11 cellular contexts compared by ENCODE assay signal in the genomic region with DNA sequence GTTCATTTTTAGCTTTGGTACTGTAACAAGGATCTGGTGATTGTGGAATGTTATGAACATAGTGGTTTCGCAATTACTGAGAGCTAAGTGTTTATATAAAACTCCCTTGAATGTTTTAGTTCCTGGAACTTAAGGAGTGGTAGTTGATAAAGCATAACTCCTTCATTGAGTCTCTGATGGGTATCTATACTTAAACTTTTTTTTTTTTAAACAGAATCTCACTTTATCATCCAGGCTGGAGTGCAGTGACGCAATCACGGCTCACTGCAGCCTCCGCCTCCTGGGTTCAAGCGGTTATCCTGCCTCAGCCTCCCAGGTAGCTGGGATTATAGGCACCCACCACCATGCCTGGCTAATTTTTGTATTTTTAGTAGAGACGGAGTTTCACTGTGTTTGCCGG. TPM values are rescaled to one million over a fixed set of nuclear protein-coding genes. Genes with fewer than 3 reads are reported as not detected.
DNase-seq lines count a peak whose midpoint lies in the region; ATAC-seq and TF ChIP-seq lines count a peak whose summit lies in the region.
"Had no signal": no experiment of that assay in that cellular context is flagged by ENCODE, and none has a peak within 500 bp of the region (broad histone marks: within the 10 kb centered on the region; RNA-seq: fewer than 3 reads in every experiment).

No MANE protein-coding gene starts in this region.

- H3K27ac ChIP-seq in right cardiac atrium (ENCODE audit: low read length), result no peak overlapping the region
- H3K27ac ChIP-seq in transverse colon, result peak overlapping the region; percentile 54 to 74 (median 60)
- H3K27ac ChIP-seq: 22Rv1 had no signal

- no peak for TF ChIP-seq CTCF in astrocyte of the cerebellum (IDR thresholded peaks at IDR 0.05; ENCODE audit: low read depth, low read length, missing control alignments)
- TF ChIP-seq CTCF in transverse colon (IDR thresholded peaks at IDR 0.05), result no peak

- no peak overlapping the region for H3K27ac Mint-ChIP-seq in activated T-helper 1 cell treated with anti-CD3 and anti-CD28 coated beads, Interleukin-12 subunit alpha, Interleukin-12 subunit beta, Interleukin-2, Interleukin-4 antibody, amounts not matched to agents 30 ng/mL and 10 ng/mL and 1 ng/mL, durations not matched to agents 14 hours and 24 hours and 36 hours
- H3K27ac Mint-ChIP-seq: dendritic cell treated with granulocyte-macrophage colony-stimulating factor and Interleukin-4, amounts not matched to agents 40 ng/mL and 50 ng/mL, for 4 days had no signal

- H3K4me1 ChIP-seq in right cardiac atrium (ENCODE audit: control insufficient read depth, insufficient read depth, low read length), result no peaks in the 10 kb centered on the region
- H3K4me1 ChIP-seq in transverse colon, result peaks cover 0 to 16% (median 8%) of the 10 kb centered on the region in 4 donors

- no peaks in the 10 kb centered on the region for H3K9me3 ChIP-seq in right cardiac atrium (ENCODE audit: control insufficient read depth, low read length)
- H3K9me3 ChIP-seq in transverse colon, result no peaks in the 10 kb centered on the region

- WGBS in right cardiac atrium, result 81% methylated on average over 7 of the region's 7 CpGs
- 69 to 71% methylated on average over 6 to 7 of the region's 7 CpGs for WGBS in transverse colon (ENCODE audit: low coverage in 1 of 2), 2 donors

- no peak overlapping the region for H3K4me3 ChIP-seq in astrocyte of the cerebellum (ENCODE audit: low read depth, low read length)
- no peak overlapping the region for H3K4me3 ChIP-seq in right cardiac atrium (ENCODE audit: low read length)
- H3K4me3 ChIP-seq in transverse colon, result no peak overlapping the region

- intact Hi-C loops in right cardiac atrium (cut with DNase I), result no loop called here
- intact Hi-C loops in transverse colon (cut with DNase I; ENCODE audit: low total_unique reads), result no loop called here
- intact Hi-C loops in activated T-helper 1 cell treated with anti-CD3 and anti-CD28 coated beads, Interleukin-12 subunit alpha, Interleukin-12 subunit beta, Interleukin-2, Interleukin-4 antibody, amounts not matched to agents 30 ng/mL and 10 ng/mL and 1 ng/mL, durations not matched to agents 14 hours and 24 hours and 36 hours (cut with micrococcal nuclease), result no loop called here

- peaks cover 0 to 23% (median 7%) of the 10 kb centered on the region in 4 donors for H3K36me3 ChIP-seq in transverse colon

- no peaks in the 10 kb centered on the region for H3K9me3 Mint-ChIP-seq in activated T-helper 1 cell treated with anti-CD3 and anti-CD28 coated beads, Interleukin-12 subunit alpha, Interleukin-12 subunit beta, Interleukin-2, Interleukin-4 antibody, amounts not matched to agents 30 ng/mL and 10 ng/mL and 1 ng/mL, durations not matched to agents 14 hours and 24 hours and 36 hours
- H3K9me3 Mint-ChIP-seq: dendritic cell treated with granulocyte-macrophage colony-stimulating factor and Interleukin-4, amounts not matched to agents 40 ng/mL and 50 ng/mL, for 4 days had no signal

- TF ChIP-seq POLR2A in transverse colon (IDR thresholded peaks at IDR 0.05), result no peak

- in situ Hi-C loops in astrocyte of the cerebellum (cut with HindIII; ENCODE audit: low sequenced_read_pairs), result no loop called here
- in situ Hi-C loops in transverse colon (cut with MboI; ENCODE audit: low pct_ligation_motif_present in 1 of 4, low pct_unique_long_range_greater_than_20kb in 1 of 4, low sequenced_read_pairs in 3 of 4), result no loop called here

- H3K27me3 ChIP-seq in right cardiac atrium (ENCODE audit: control insufficient read depth, insufficient read depth) (no peaks in the 10 kb centered on the region), transverse colon (no peaks in the 10 kb centered on the region)

- DNase-seq in DMS53 (lab: John Stamatoyannopoulos, UW), result peak; percentile 3
- DNase-seq in DMS53 treated with DMSO at 0.1 percent for 48 hours (lab: John Stamatoyannopoulos, UW; ENCODE audit: unreplicated experiment), result no peak
- DNase-seq in astrocyte of the cerebellum (ENCODE audit: low read depth), result peak; percentile 23
- peak in 2 of 3 donors; percentile 36 to 78 for DNase-seq in right cardiac atrium
- peak; percentile 38 for DNase-seq in transverse colon
- DNase-seq in activated T-helper 1 cell treated with anti-CD3 and anti-CD28 coated beads, Interleukin-12 subunit alpha, Interleukin-12 subunit beta, Interleukin-2, Interleukin-4 antibody, amounts not matched to agents 30 ng/mL and 10 ng/mL and 1 ng/mL, durations not matched to agents 14 hours and 24 hours and 36 hours (ENCODE audit: low spot score), result no peak
- no peak for DNase-seq in retina
- DNase-seq: NCI-H187 treated with DMSO at 0.1 percent for 48 hours had no signal

- no peaks in the 10 kb centered on the region for H3K27me3 Mint-ChIP-seq in activated T-helper 1 cell treated with anti-CD3 and anti-CD28 coated beads, Interleukin-12 subunit alpha, Interleukin-12 subunit beta, Interleukin-2, Interleukin-4 antibody, amounts not matched to agents 30 ng/mL and 10 ng/mL and 1 ng/mL, durations not matched to agents 14 hours and 24 hours and 36 hours (ENCODE audit: insufficient read depth)
- H3K27me3 Mint-ChIP-seq: dendritic cell treated with granulocyte-macrophage colony-stimulating factor and Interleukin-4, amounts not matched to agents 40 ng/mL and 50 ng/mL, for 4 days had no signal

- ATAC-seq in right cardiac atrium, result peak; percentile 66 to 83
- no peak for ATAC-seq in GM18867 (IDR thresholded peaks at IDR 0.05; ENCODE audit: unreplicated experiment)

- H3K4me3 Mint-ChIP-seq in activated T-helper 1 cell treated with anti-CD3 and anti-CD28 coated beads, Interleukin-12 subunit alpha, Interleukin-12 subunit beta, Interleukin-2, Interleukin-4 antibody, amounts not matched to agents 30 ng/mL and 10 ng/mL and 1 ng/mL, durations not matched to agents 14 hours and 24 hours and 36 hours, result no peak overlapping the region
- H3K4me3 Mint-ChIP-seq: dendritic cell treated with granulocyte-macrophage colony-stimulating factor and Interleukin-4, amounts not matched to agents 40 ng/mL and 50 ng/mL, for 4 days had no signal

- no peak for TF ChIP-seq EP300 in transverse colon (IDR thresholded peaks at IDR 0.05; ENCODE audit: low read depth)

- H3K36me3 Mint-ChIP-seq in activated T-helper 1 cell treated with anti-CD3 and anti-CD28 coated beads, Interleukin-12 subunit alpha, Interleukin-12 subunit beta, Interleukin-2, Interleukin-4 antibody, amounts not matched to agents 30 ng/mL and 10 ng/mL and 1 ng/mL, durations not matched to agents 14 hours and 24 hours and 36 hours (ENCODE audit: low read depth), result peaks cover 10% of the 10 kb centered on the region

- H3K4me1 Mint-ChIP-seq in activated T-helper 1 cell treated with anti-CD3 and anti-CD28 coated beads, Interleukin-12 subunit alpha, Interleukin-12 subunit beta, Interleukin-2, Interleukin-4 antibody, amounts not matched to agents 30 ng/mL and 10 ng/mL and 1 ng/mL, durations not matched to agents 14 hours and 24 hours and 36 hours (ENCODE audit: low read depth), result no peaks in the 10 kb centered on the region

RNA-seq across cellular contexts. Expression of gene PRKCI, which starts 11.3 kb away (rescaled TPM):
- 10 to 100 TPM; 16.3 to 20.6 (median 17.0) TPM for total RNA-seq in right cardiac atrium
- polyA plus RNA-seq in right cardiac atrium, result 9.0 TPM
- total RNA-seq in transverse colon, result 10 to 100 TPM; 21.1 to 52.1 (median 36.0) TPM
- 23.0 and 24.2 TPM in 2 replicates for total RNA-seq in activated T-helper 1 cell treated with anti-CD3 and anti-CD28 coated beads, Interleukin-12 subunit alpha, Interleukin-12 subunit beta, Interleukin-2, Interleukin-4 antibody, amounts not matched to agents 30 ng/mL and 10 ng/mL and 1 ng/mL, durations not matched to agents 14 hours and 24 hours and 36 hours

RNA-seq across cellular contexts. Expression of gene PHC3, which starts 52.0 kb away (rescaled TPM):
- total RNA-seq in right cardiac atrium (10 to 100 TPM; 52.9 to 62.4 (median 61.0) TPM), transverse colon (10 to 100 TPM; 44.9 to 87.0 (median 69.7) TPM)
- 6.2 TPM for polyA plus RNA-seq in right cardiac atrium
- total RNA-seq in activated T-helper 1 cell treated with anti-CD3 and anti-CD28 coated beads, Interleukin-12 subunit alpha, Interleukin-12 subunit beta, Interleukin-2, Interleukin-4 antibody, amounts not matched to agents 30 ng/mL and 10 ng/mL and 1 ng/mL, durations not matched to agents 14 hours and 24 hours and 36 hours, result 57.7 and 58.7 TPM in 2 replicates

Comparison
In these comparisons a context has a peak if more than half of its experiments do, and no peak if none do; other contexts are left out.
1. DNase-seq: peak in DMS53 (single experiment), astrocyte of the cerebellum (single experiment), right cardiac atrium (2 of 3) and transverse colon (single experiment); none in DMS53 treated with DMSO at 0.1 percent for 48 hours (single experiment), activated T-helper 1 cell treated with anti-CD3 and anti-CD28 coated beads, Interleukin-12 subunit alpha, Interleukin-12 subunit beta, Interleukin-2, Interleukin-4 antibody, amounts not matched to agents 30 ng/mL and 10 ng/mL and 1 ng/mL, durations not matched to agents 14 hours and 24 hours and 36 hours (single experiment) and retina (single experiment).